In the genomic region with DNA sequence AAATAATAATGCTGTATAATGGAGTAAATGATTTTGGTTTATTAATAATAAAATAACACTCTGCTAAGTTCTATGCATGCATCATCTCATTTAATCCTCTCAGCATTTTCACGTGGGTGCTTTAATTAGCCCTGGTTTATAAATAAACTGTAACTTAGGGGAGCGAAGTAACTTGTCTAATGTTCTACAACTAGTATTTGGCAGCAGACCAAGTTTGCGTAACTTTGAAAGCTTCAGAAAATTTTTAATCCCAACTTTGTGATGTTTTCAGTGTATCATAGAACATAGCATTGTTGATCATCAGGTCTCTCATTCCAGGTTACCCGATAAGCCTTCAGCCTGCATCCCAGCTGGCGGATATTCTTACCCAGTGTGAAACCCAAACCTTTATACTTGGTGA, we compare ENCODE assay signal across 24 cellular contexts.
"Had no signal": no experiment of that assay in that cellular context is flagged by ENCODE, and none has a peak within 500 bp of the region (broad histone marks: within the 10 kb centered on the region; RNA-seq: fewer than 3 reads in every experiment).

No MANE protein-coding gene starts in this region.

- H3K36me3 ChIP-seq: Peyer's patch, SJSA1 had no signal

- H3K4me1 ChIP-seq: Peyer's patch, SJSA1 had no signal

- H3K27ac ChIP-seq: PC-9, Peyer's patch, SJSA1, SK-N-MC had no signal

- H3K4me3 ChIP-seq: PC-9, Peyer's patch, SJSA1, SK-N-MC had no signal

- H3K9me3 ChIP-seq: Peyer's patch, SJSA1 had no signal

- H3K27me3 ChIP-seq: Peyer's patch, SJSA1 had no signal

- H2AFZ ChIP-seq: PC-9 had no signal

- H3K4me2 ChIP-seq: PC-9 had no signal

- FAIRE-seq: HepG2 had no signal

- DNase-seq: IMR-90; Karpas-422; KG1; MM.1S; NCI-H1092 treated with DMSO at 0.1 percent for 48 hours; NCI-H1436; NCI-H187; NCI-H2029; NCI-H2081 treated with DMSO at 0.1 percent for 48 hours; NCI-H2171; NCI-H226; NCI-H446; NCI-H510A; NCI-H524 treated with DMSO at 0.1 percent for 48 hours; NCI-H69; NCI-H774; NK-92 treated with Interleukin-12 subunit alpha and Interleukin-12 subunit beta, amount 100 ng/mL, for 24 hours; OCI-M1; PC-9; Peyer's patch; SIG-M5 had no signal
